5 cellular contexts compared by ENCODE assay signal in the genomic region with DNA sequence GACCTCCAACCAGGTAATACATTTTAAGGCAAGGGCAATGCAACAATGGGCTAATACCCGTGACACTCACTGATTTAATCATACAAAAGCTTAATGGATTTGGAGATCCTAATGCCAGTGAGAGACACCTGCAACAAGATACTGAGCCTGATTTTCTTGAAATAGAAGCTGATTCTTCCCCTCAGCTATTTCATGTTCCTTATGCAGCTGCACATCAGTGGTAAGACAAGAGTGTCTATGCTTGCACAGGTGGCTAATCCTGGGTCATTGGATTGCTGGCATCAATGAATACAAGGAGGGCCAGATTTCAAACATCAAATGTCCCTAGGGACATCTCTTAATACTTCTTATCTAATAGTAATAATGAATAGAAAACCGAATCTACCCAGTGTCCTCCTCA.
"Had no signal": no experiment of that assay in that cellular context is flagged by ENCODE, and none has a peak within 500 bp of the region (broad histone marks: within the 10 kb centered on the region; RNA-seq: fewer than 3 reads in every experiment).

No MANE protein-coding gene starts in this region.

- H2AFZ ChIP-seq: GM23338 had no signal

- H3K4me3 ChIP-seq: GM23338 had no signal

- H3K4me2 ChIP-seq: GM23338 had no signal

- H3K27ac ChIP-seq: HL-60 had no signal

- DNase-seq: H9, HCEC 1CT had no signal

- ATAC-seq: GM23338, HepG2 had no signal
